In genomic region chr20:58907481-58908137, GRCh38 we compare ENCODE assay signal across 8 cellular contexts. TPM values are rescaled to one million over a fixed set of nuclear protein-coding genes. Genes with fewer than 3 reads are reported as not detected.
DNase-seq lines count a peak whose midpoint lies in the region; ATAC-seq and TF ChIP-seq lines count a peak whose summit lies in the region.

No MANE protein-coding gene starts in this region.

- ATAC-seq in HG02981 (IDR thresholded peaks at IDR 0.05; ENCODE audit: unreplicated experiment) = peak; percentile 91
- ATAC-seq in lower lobe of right lung = peak; percentile 94 to 95

- peaks cover 41% of the 10 kb centered on the region for H3K4me1 ChIP-seq in lower lobe of right lung

- H3K27ac ChIP-seq in WERI-Rb-1 = peak overlapping the region; percentile 19
- peak overlapping the region; percentile 82 for H3K27ac ChIP-seq in lower lobe of right lung

- H3K36me3 ChIP-seq in WERI-Rb-1 (peaks cover 91% of the 10 kb centered on the region), lower lobe of right lung (peaks cover 88% of the 10 kb centered on the region)

- TF ChIP-seq POLR2A in GM18526 (IDR thresholded peaks at IDR 0.05; ENCODE audit: extremely low read depth, insufficient read length) = peak; percentile 26

- H3K4me3 ChIP-seq in AG10803 (ENCODE audit: low read length) = peak overlapping the region; percentile 44
- peak overlapping the region; percentile 7; the same call in 1 of the 2 replicates for H3K4me3 ChIP-seq in WERI-Rb-1 (ENCODE audit: low read depth, low read length)
- H3K4me3 ChIP-seq in lower lobe of right lung = peak overlapping the region; percentile 38

- H3K9me3 ChIP-seq in WERI-Rb-1 (ENCODE audit: severe bottlenecking) (no peaks in the 10 kb centered on the region), lower lobe of right lung (no peaks in the 10 kb centered on the region)

- peak; percentile 99 for DNase-seq in AG10803 (ENCODE audit: low read depth)
- peak; percentile 81 for DNase-seq in NCI-H2107 treated with DMSO at 0.1 percent for 48 hours (lab: John Stamatoyannopoulos, UW; ENCODE audit: unreplicated experiment)
- DNase-seq in WERI-Rb-1 = peak; percentile 89
- DNase-seq in dermis blood vessel endothelial cell = peak; percentile 99
- peak; percentile 88 for DNase-seq in lower lobe of right lung
- peak; percentile 28 for DNase-seq in stimulated activated CD8-positive, alpha-beta memory T cell treated with anti-CD3 and anti-CD28 coated beads, Interleukin-4, amount 100 ng/mL, for 24 hours (ENCODE audit: low read depth)

- TF ChIP-seq CTCF in AG10803 (conservative IDR thresholded peaks at IDR 0.05; ENCODE audit: low read length) (no peak), WERI-Rb-1 (IDR thresholded peaks at IDR 0.05; ENCODE audit: low read depth, low read length) (no peak), lower lobe of right lung (IDR thresholded peaks at IDR 0.05) (no peak)

- H3K27me3 ChIP-seq in WERI-Rb-1 (ENCODE audit: insufficient read depth, low read depth, severe bottlenecking) = no peaks in the 10 kb centered on the region
- H3K27me3 ChIP-seq in lower lobe of right lung (ENCODE audit: low read depth) = no peaks in the 10 kb centered on the region

- intact Hi-C loops in lower lobe of right lung (cut with DNase I) = no loop called here

RNA-seq across cellular contexts. Expression of gene GNAS, which starts 55.1 kb away (rescaled TPM):
- total RNA-seq in dermis blood vessel endothelial cell (365 and 726 TPM in 2 replicates), lower lobe of right lung (744 TPM)

RNA-seq across cellular contexts. Expression of gene GNAS-AS1, which starts 56.9 kb away (rescaled TPM):
- total RNA-seq in dermis blood vessel endothelial cell (not detected in 2 replicates), lower lobe of right lung (0.97 TPM)

Comparison
In these comparisons a context has a peak if more than half of its experiments do, and no peak if none do; other contexts are left out.
1. Peak in every context shown above with its lines: DNase-seq, ATAC-seq, H3K4me3 ChIP-seq and H3K27ac ChIP-seq.
2. DNase-seq: peak in every context shown above with its lines; median percentile 99 in AG10803; 99 in dermis blood vessel endothelial cell; 89 in WERI-Rb-1; 88 in lower lobe of right lung; 81 in NCI-H2107 treated with DMSO at 0.1 percent for 48 hours; 28 in stimulated activated CD8-positive, alpha-beta memory T cell treated with anti-CD3 and anti-CD28 coated beads, Interleukin-4, amount 100 ng/mL, for 24 hours.